Comparison of ENCODE assay signal across 15 cellular contexts in the genomic region with DNA sequence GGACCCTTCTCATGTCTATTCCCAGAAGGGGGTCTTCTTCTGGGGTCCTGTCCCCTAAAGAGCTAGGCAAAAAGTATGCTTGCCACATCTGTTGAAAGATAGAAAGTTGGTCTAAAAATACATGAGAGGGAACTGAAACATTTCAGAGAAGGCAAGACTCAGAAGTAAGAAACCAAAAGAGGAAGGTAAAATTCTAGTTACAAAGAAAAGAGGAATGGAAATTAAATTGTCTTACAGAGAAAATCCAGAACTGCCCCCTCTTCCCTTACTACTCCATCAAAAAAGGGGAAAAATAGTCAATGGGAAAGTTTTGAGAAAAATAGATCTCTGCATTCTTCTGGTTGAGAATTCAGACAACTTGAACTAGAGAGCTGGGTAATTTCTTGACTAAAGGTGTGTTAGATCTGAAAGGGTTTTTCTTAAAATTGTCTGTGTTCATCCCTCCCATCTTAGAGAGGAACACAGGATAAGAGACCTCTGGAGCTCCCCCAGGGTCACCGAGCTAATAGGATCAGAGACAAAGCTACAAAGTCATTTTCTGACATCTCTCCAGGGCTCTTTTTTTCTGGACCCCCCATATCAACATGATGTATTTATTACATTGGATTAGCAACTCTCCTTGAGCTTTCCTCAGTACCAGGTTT. TPM values are rescaled to one million over a fixed set of nuclear protein-coding genes. Genes with fewer than 3 reads are reported as not detected.
DNase-seq lines count a peak whose midpoint lies in the region; ATAC-seq and TF ChIP-seq lines count a peak whose summit lies in the region.
"Had no signal": no experiment of that assay in that cellular context is flagged by ENCODE, and none has a peak within 500 bp of the region (broad histone marks: within the 10 kb centered on the region; RNA-seq: fewer than 3 reads in every experiment).

No MANE protein-coding gene starts in this region.

- no peaks in the 10 kb centered on the region for H3K79me2 ChIP-seq in DOHH2 (ENCODE audit: control insufficient read depth, low read length)

- peak; percentile 62 for ATAC-seq in GM21515 (IDR thresholded peaks at IDR 0.05; ENCODE audit: unreplicated experiment)
- ATAC-seq in natural killer cell, result no peak

- no peaks in the 10 kb centered on the region for H4K20me1 ChIP-seq in DOHH2 (ENCODE audit: control insufficient read depth, insufficient read depth, low read depth, low read length)

- H3K9me3 ChIP-seq in DOHH2 (ENCODE audit: control insufficient read depth, insufficient read depth, low read length), result no peaks in the 10 kb centered on the region
- H3K9me3 ChIP-seq: Peyer's patch, right atrium auricular region had no signal

- no peak overlapping the region for H3K27ac Mint-ChIP-seq in natural killer cell
- H3K27ac Mint-ChIP-seq: activated CD4-positive, alpha-beta memory T cell treated with anti-CD3 and anti-CD28 coated beads, Interleukin-2, amount 10 ng/mL, durations not matched to agents 7 days and 5 days had no signal

- H3F3A ChIP-seq in DOHH2 (ENCODE audit: control insufficient read depth, insufficient read depth), result no peaks in the 10 kb centered on the region

- no peak for TF ChIP-seq CTCF in DOHH2 (IDR thresholded peaks at IDR 0.05; ENCODE audit: low read depth, low read length, poor library complexity, severe bottlenecking)
- TF ChIP-seq CTCF in NB4 (IDR thresholded peaks at IDR 0.05; ENCODE audit: low read depth, low read length), result no peak
- no peak for TF ChIP-seq CTCF in natural killer cell (IDR thresholded peaks at IDR 0.05)

- intact Hi-C loops in natural killer cell (cut with micrococcal nuclease), result no loop called here

- no peaks in the 10 kb centered on the region for H3K4me1 Mint-ChIP-seq in natural killer cell

- peak overlapping the region; percentile 32; the same call in 1 of the 2 replicates for H3K4me2 ChIP-seq in DOHH2 (ENCODE audit: low read length)

- H3K27me3 ChIP-seq in DOHH2 (ENCODE audit: control insufficient read depth, low read length), result peaks cover 21% of the 10 kb centered on the region
- H3K27me3 ChIP-seq: cardiac muscle cell, Peyer's patch, right atrium auricular region had no signal

- TF ChIP-seq POLR2A in NB4 (IDR thresholded peaks at IDR 0.05; ENCODE audit: extremely low read depth, insufficient read length), result no peak

- H3K9me3 Mint-ChIP-seq in natural killer cell, result no peaks in the 10 kb centered on the region

- H3K27me3 Mint-ChIP-seq in natural killer cell (ENCODE audit: low read depth in 2 of 2), result peaks cover 0 to 9% of the 10 kb centered on the region in 2 donors

- peak; percentile 37 for DNase-seq in NB4 (ENCODE audit: low read depth)
- peak; percentile 16 for DNase-seq in germinal center (ENCODE audit: low spot score)
- no peak for DNase-seq in natural killer cell
- no peak for DNase-seq in NCI-H526 (lab: John Stamatoyannopoulos, UW)
- no peak for DNase-seq in COLO829 (ENCODE audit: low spot score)
- no peak for DNase-seq in islet precursor cell
- DNase-seq: activated CD4-positive, alpha-beta memory T cell treated with anti-CD3 and anti-CD28 coated beads, Interleukin-2, amount 10 ng/mL, durations not matched to agents 7 days and 5 days; kidney; NCI-H1930; Peyer's patch had no signal

- no peak overlapping the region for H3K4me3 ChIP-seq in DOHH2 (ENCODE audit: low read length)
- H3K4me3 ChIP-seq in NB4 (ENCODE audit: low read depth, low read length), result no peak overlapping the region
- H3K4me3 ChIP-seq: cardiac muscle cell, Peyer's patch, right atrium auricular region had no signal

- no peaks in the 10 kb centered on the region for H3K36me3 Mint-ChIP-seq in natural killer cell

- no peak overlapping the region for H3K4me3 Mint-ChIP-seq in natural killer cell
- H3K4me3 Mint-ChIP-seq: activated CD4-positive, alpha-beta memory T cell treated with anti-CD3 and anti-CD28 coated beads, Interleukin-2, amount 10 ng/mL, durations not matched to agents 7 days and 5 days had no signal

- H3K9me2 ChIP-seq in DOHH2 (replicated peaks; ENCODE audit: control insufficient read depth, low read length), result no peaks in the 10 kb centered on the region

- no peaks in the 10 kb centered on the region for H3K36me3 ChIP-seq in DOHH2 (ENCODE audit: control insufficient read depth, low read length)
- H3K36me3 ChIP-seq: cardiac muscle cell, Peyer's patch, right atrium auricular region had no signal

- H3K4me1 ChIP-seq in DOHH2 (ENCODE audit: control insufficient read depth, low read length), result peaks cover 12% of the 10 kb centered on the region
- H3K4me1 ChIP-seq: Peyer's patch, right atrium auricular region had no signal

- H3K27ac ChIP-seq in DOHH2 (ENCODE audit: low read depth, low read length), result no peak overlapping the region
- H3K27ac ChIP-seq: cardiac muscle cell, right atrium auricular region had no signal

RNA-seq across cellular contexts. Expression of a gene that starts 32.3 kb away (rescaled TPM):
- 1 to 10 TPM in 2 of 3 donors, under 1 TPM in 1; 0.21 to 9.8 (median 1.7) TPM for total RNA-seq in natural killer cell
- total RNA-seq: cardiac muscle cell, NCI-H460 had no signal

RNA-seq across cellular contexts. Expression of a gene that starts 49.2 kb away (rescaled TPM):
- 1 to 10 TPM in 2 of 3 donors, under 1 TPM in 1; 0.59 to 7.6 (median 1.0) TPM for total RNA-seq in natural killer cell
- total RNA-seq: cardiac muscle cell, NCI-H460 had no signal

Comparison
In these comparisons a context has a peak if more than half of its experiments do, and no peak if none do; other contexts are left out.
1. DNase-seq: peak in NB4 (single experiment) and germinal center (single experiment); none in natural killer cell (single experiment), NCI-H526 (0 of 2), COLO829 (single experiment) and islet precursor cell (single experiment).